28 cellular contexts compared by ENCODE assay signal in genomic region chr5:95531491-95531890, GRCh38. TPM values are rescaled to one million over a fixed set of nuclear protein-coding genes. Genes with fewer than 3 reads are reported as not detected.
DNase-seq lines count a peak whose midpoint lies in the region; ATAC-seq, FAIRE-seq and TF ChIP-seq lines count a peak whose summit lies in the region.
"Had no signal": no experiment of that assay in that cellular context is flagged by ENCODE, and none has a peak within 500 bp of the region (broad histone marks: within the 10 kb centered on the region; RNA-seq: fewer than 3 reads in every experiment).

No MANE protein-coding gene starts in this region.

- H3K27me3 Mint-ChIP-seq in HFFc6 (ENCODE audit: insufficient read depth), result peaks cover 1% of the 10 kb centered on the region; the same call in 1 of the 2 replicates
- H3K27me3 Mint-ChIP-seq: CD8-positive, alpha-beta memory T cell had no signal

- H3K9me3 ChIP-seq in GM12878 (replicated peaks; ENCODE audit: control insufficient read depth, insufficient read depth, low read length), result no peaks in the 10 kb centered on the region
- H3K9me3 ChIP-seq: BE2C, MG63 had no signal

- DNase-seq in HFFc6, result no peak
- DNase-seq in GM12878 (ENCODE audit: low read depth, low spot score), result no peak
- no peak for DNase-seq in left colon
- DNase-seq in medulla oblongata (ENCODE audit: extremely low spot score), result no peak
- no peak for DNase-seq in HUDEP-2 (lab: John Stamatoyannopoulos, UW; ENCODE audit: unreplicated experiment in 76 of 76)
- DNase-seq in SIG-M5 (lab: John Stamatoyannopoulos, UW), result no peak
- DNase-seq: ACHN; BE2C; CD8-positive, alpha-beta memory T cell; DMS153; KBM-7; MG63; NCI-H1048; NCI-H1417; NCI-H1694; NCI-H2081; NCI-H2227 treated with DMSO at 0.1 percent for 48 hours; NCI-H526 treated with DMSO at 0.1 percent for 48 hours; Right ventricle myocardium superior; RPMI8226; T-helper 1 cell had no signal

- in situ Hi-C loops in GM12878 (cut with MboI), result no loop called here

- H3K27me3 ChIP-seq in ACC112 (ENCODE audit: insufficient read depth, low read length), result no peaks in the 10 kb centered on the region
- no peaks in the 10 kb centered on the region for H3K27me3 ChIP-seq in GM12878 (replicated peaks in 1 of 2; ENCODE audit: control insufficient read depth in 2 of 2, insufficient read depth in 2 of 2, low read length in 1 of 2)
- H3K27me3 ChIP-seq: BE2C, MG63 had no signal

- SMC1A ChIA-PET in GM12878 (lab: Charles Lee; ENCODE audit: uncharacterized antibody, unreplicated experiment), result no interaction called here

- H3K4me3 ChIP-seq in ACC112 (ENCODE audit: low read depth, low read length) (no peak overlapping the region), GM12878 (no peak overlapping the region)
- H3K4me3 ChIP-seq: MG63 had no signal

- RAD21 ChIA-PET in GM12878 (lab: Charles Lee; ENCODE audit: unreplicated experiment), result no interaction called here

- ATAC-seq in GM19351 (IDR thresholded peaks at IDR 0.05; ENCODE audit: unreplicated experiment), result peak; percentile 42
- ATAC-seq in GM12878, result peak; percentile 33
- ATAC-seq in left colon, result no peak
- ATAC-seq: HCT116 had no signal

- H4K20me1 ChIP-seq in GM12878 (ENCODE audit: control insufficient read depth, insufficient read depth), result no peaks in the 10 kb centered on the region

- BruUV-seq in GM12878 (replicated peaks; lab: Mats Ljungman, UMichigan), result no TSS peak

- peaks cover 14% of the 10 kb centered on the region for H3K36me3 ChIP-seq in ACC112 (ENCODE audit: insufficient read depth, low read length)
- H3K36me3 ChIP-seq in GM12878 (ENCODE audit: control insufficient read depth in 2 of 2, insufficient read depth in 2 of 2, low read length in 1 of 2), result peaks cover 3 to 11% of the 10 kb centered on the region in 2 experiments; a peak in 2 of 4 replicates

- H3K4me2 ChIP-seq in GM12878 (ENCODE audit: control insufficient read depth, insufficient read depth), result no peak overlapping the region

- H3K27ac ChIP-seq in ACC112 (ENCODE audit: low read depth, low read length), result 0 out of 2 replicates have a peak overlapping the region, but pooled peaks have one; percentile 45
- no peak overlapping the region for H3K27ac ChIP-seq in GM12878 (ENCODE audit: control insufficient read depth, insufficient read depth)
- H3K27ac ChIP-seq: 22Rv1 had no signal

- H3K4me1 ChIP-seq in ACC112 (ENCODE audit: control insufficient read depth, insufficient read depth, low read length, unreplicated experiment) (peaks cover 10% of the 10 kb centered on the region), GM12878 (ENCODE audit: control insufficient read depth, insufficient read depth, low read length) (peaks cover 4% of the 10 kb centered on the region; the same call in 1 of the 2 replicates)
- H3K4me1 ChIP-seq: BE2C had no signal

- FAIRE-seq in GM12878 (lab: Jason Lieb, UNC), result peak; percentile 13
- FAIRE-seq: GM19239, HTR-8/SVneo had no signal

- TF ChIP-seq CTCF in HFFc6 (IDR thresholded peaks at IDR 0.05), result no peak
- no peak for TF ChIP-seq CTCF in GM12878 (IDR thresholded peaks at IDR 0.05 in 2 of 3, conservative IDR thresholded peaks at IDR 0.05 in 1 of 3; ENCODE audit: control insufficient read depth in 2 of 3, extremely low read depth in 1 of 3, insufficient read depth in 1 of 3, low read depth in 3 of 3, low read length in 3 of 3)

- H3K79me2 ChIP-seq in ACC112 (ENCODE audit: control insufficient read depth, insufficient read depth, low read length, unreplicated experiment) (peaks cover 3% of the 10 kb centered on the region), GM12878 (ENCODE audit: control insufficient read depth, insufficient read depth, low read length) (no peaks in the 10 kb centered on the region)

- H2AFZ ChIP-seq in ACC112 (ENCODE audit: low read length, unreplicated experiment) (no peak overlapping the region), GM12878 (ENCODE audit: control insufficient read depth, low read depth, low read length) (no peak overlapping the region)

- POLR2A ChIA-PET in GM12878 (lab: Charles Lee), result interaction anchor here (1.5 kb wide), 1 partner anchor 9 kb away, joined by 4 read pairs; no protein-coding TSS in a partner anchor

- TF ChIP-seq EP300 in GM12878 (IDR thresholded peaks at IDR 0.05; ENCODE audit: borderline replicate concordance in 1 of 2, control insufficient read depth in 1 of 2, low read depth in 2 of 2, low read length in 2 of 2), result no peak

- CTCF ChIA-PET in GM12878 (lab: Yijun Ruan, JAX), result interaction anchor here (1.4 to 1.7 kb wide), 2 partner anchors 10 kb away, joined by 3 to 5 read pairs; no protein-coding TSS in a partner anchor

- TF ChIP-seq POLR2A in GM12878 (IDR thresholded peaks at IDR 0.05; ENCODE audit: low read depth, low read length), result no peak

- H3K4me3 Mint-ChIP-seq in HFFc6, result no peak overlapping the region
- H3K4me3 Mint-ChIP-seq: CD14-positive monocyte; CD8-positive, alpha-beta memory T cell had no signal

- no peak overlapping the region for H3K9ac ChIP-seq in GM12878 (ENCODE audit: control insufficient read depth, insufficient read depth, low read length)

- intact Hi-C loops in GM12878 (cut with micrococcal nuclease; ENCODE audit: unreplicated experiment), result no loop called here
- intact Hi-C loops in left colon (cut with DNase I, micrococcal nuclease), result no loop called here

- H3K9me3 Mint-ChIP-seq in HFFc6, result no peaks in the 10 kb centered on the region
- H3K9me3 Mint-ChIP-seq: CD14-positive monocyte; CD8-positive, alpha-beta memory T cell had no signal

- H3K4me1 Mint-ChIP-seq in HFFc6 (ENCODE audit: low read depth), result peaks cover 74% of the 10 kb centered on the region
- H3K4me1 Mint-ChIP-seq: CD14-positive monocyte had no signal

- peaks cover 41% of the 10 kb centered on the region for H3K36me3 Mint-ChIP-seq in HFFc6 (ENCODE audit: low read depth)

- 0 out of 2 replicates have a peak overlapping the region, but pooled peaks have one; percentile 7 for H3K27ac Mint-ChIP-seq in HFFc6
- H3K27ac Mint-ChIP-seq: CD14-positive monocyte had no signal

- no peak for TF ChIP-seq RAD21 in GM12878 (IDR thresholded peaks at IDR 0.05; ENCODE audit: insufficient read depth, low read depth, low read length)

TF ChIP-seq in GM12878, 131 proteins besides CTCF, POLR2A, EP300 and RAD21 (continues in another document):
- no peak for TF ChIP-seq SMC3 (IDR thresholded peaks at IDR 0.05; ENCODE audit: borderline replicate concordance, low read length)
- TF ChIP-seq BACH1 (IDR thresholded peaks at IDR 0.05; ENCODE audit: borderline replicate concordance), result no peak
- no peak for TF ChIP-seq MXI1 (IDR thresholded peaks at IDR 0.05; ENCODE audit: low read depth, low read length)
- TF ChIP-seq IRF3 (IDR thresholded peaks at IDR 0.05), result no peak
- no peak for TF ChIP-seq ZNF24 (IDR thresholded peaks at IDR 0.05)
- TF ChIP-seq TAF1 (IDR thresholded peaks at IDR 0.05; ENCODE audit: borderline replicate concordance, low read depth, low read length), result no peak
- TF ChIP-seq RELA (IDR thresholded peaks at IDR 0.05; ENCODE audit: borderline replicate concordance, partially characterized antibody), result no peak

RNA-seq across cellular contexts. Expression of gene SKIC3, which starts 23.3 kb away (rescaled TPM):
- total RNA-seq in HFFc6 (2021; fragmentation: NEBNext Ultra II Directional; extraction: Animal tissue kit (Norgen Biotek cat#: 25700)), result 100 to 1,000 TPM; 102 to 113 (median 110) TPM
- total RNA-seq in GM12878 (2013; cell fraction: nucleolus; rRNA removed), result 454 TPM in 2 replicates
- total RNA-seq in GM12878 (2014; rRNA removed), result 57.3 and 74.7 TPM in 2 replicates
- total RNA-seq in GM12878 (2014; rRNA removed; fragmentation: Illumina TruSeq; extraction: Trizol), result 69.9 and 75.9 TPM in 2 replicates
- total RNA-seq in GM12878 (2021), result 57.0 and 65.3 TPM in 2 replicates
- polyA plus RNA-seq in GM12878 (2011; ENCODE audit: low read depth), result 20.6 TPM
- polyA plus RNA-seq in GM12878 (2011; rRNA removed), result 73.7 and 124 TPM in 2 replicates
- polyA plus RNA-seq in GM12878 (2011; cell fraction: cytosol; rRNA removed), result 18.9 and 19.8 TPM in 2 replicates
- polyA plus RNA-seq in GM12878 (2011; cell fraction: nucleus; rRNA removed), result 113 and 162 TPM in 2 replicates
- 26.7 and 35.8 TPM in 2 replicates for polyA plus RNA-seq in GM12878 (2012)
- polyA plus RNA-seq in GM12878 (2014; fragmentation: Illumina TruSeq; extraction: Trizol), result 49.2 and 58.4 TPM in 2 replicates
- 10 to 100 TPM; 23.6 to 42.1 TPM for polyA plus RNA-seq in GM12878 (2014; fragmentation: Nextera tagmentation; extraction: Ambion mirVana)
- 32.7 and 36.6 TPM in 2 replicates for polyA plus RNA-seq in GM12878 (2014; rRNA removed)
- 10 to 100 TPM; 54.0 to 61.3 TPM for polyA plus RNA-seq in GM12878 (2016; fragmentation: Nextera tagmentation; extraction: Ambion mirVana)
- polyA minus RNA-seq in GM12878 (2011; rRNA and poly(A)+ RNA removed), result 76.0 and 124 TPM in 2 replicates
- polyA minus RNA-seq in GM12878 (2011; cell fraction: cytosol; rRNA and poly(A)+ RNA removed), result 23.3 and 31.5 TPM in 2 replicates
- polyA minus RNA-seq in GM12878 (2011; cell fraction: nucleus; rRNA and poly(A)+ RNA removed), result 78.8 and 92.6 TPM in 2 replicates
- 10 to 100 TPM; 50.3 to 57.2 TPM for total RNA-seq in left colon

RNA-seq across cellular contexts. Expression of gene ARSK, which starts 23.4 kb away (rescaled TPM):
- 10 to 100 TPM; 11.6 to 19.7 (median 17.3) TPM for total RNA-seq in HFFc6 (2021; fragmentation: NEBNext Ultra II Directional; extraction: Animal tissue kit (Norgen Biotek cat#: 25700))
- total RNA-seq in GM12878 (2013; cell fraction: nucleolus; rRNA removed), result 12.6 and 12.7 TPM in 2 replicates
- total RNA-seq in GM12878 (2014; rRNA removed) (6.4 and 6.6 TPM in 2 replicates), GM12878 (2014; rRNA removed; fragmentation: Illumina TruSeq; extraction: Trizol) (5.7 and 5.9 TPM in 2 replicates), GM12878 (2021) (4.0 and 4.6 TPM in 2 replicates), left colon (1 to 10 TPM; 2.0 to 2.2 TPM)
- 2.9 TPM for polyA plus RNA-seq in GM12878 (2011; ENCODE audit: low read depth)
- polyA plus RNA-seq in GM12878 (2011; rRNA removed) (5.9 and 8.2 TPM in 2 replicates), GM12878 (2014; fragmentation: Illumina TruSeq; extraction: Trizol) (4.7 and 5.1 TPM in 2 replicates), GM12878 (2014; fragmentation: Nextera tagmentation; extraction: Ambion mirVana) (1 to 10 TPM; 1.6 to 3.5 TPM), GM12878 (2014; rRNA removed) (6.9 and 7.1 TPM in 2 replicates), GM12878 (2016; fragmentation: Nextera tagmentation; extraction: Ambion mirVana) (1 to 10 TPM; 8.8 to 9.5 TPM)
- polyA plus RNA-seq in GM12878 (2011; cell fraction: cytosol; rRNA removed), result 3.0 and 3.3 TPM in 2 replicates
- polyA plus RNA-seq in GM12878 (2011; cell fraction: nucleus; rRNA removed), result 2.0 and 2.5 TPM in 2 replicates
- 3.5 and 3.8 TPM in 2 replicates for polyA plus RNA-seq in GM12878 (2012)
- polyA minus RNA-seq in GM12878 (2011; rRNA and poly(A)+ RNA removed), result 3.4 and 4.4 TPM in 2 replicates
- polyA minus RNA-seq in GM12878 (2011; cell fraction: cytosol; rRNA and poly(A)+ RNA removed), result 1.2 and 1.7 TPM in 2 replicates
- polyA minus RNA-seq in GM12878 (2011; cell fraction: nucleus; rRNA and poly(A)+ RNA removed), result 2.7 and 5.6 TPM in 2 replicates
